ENCODE assay signal across 24 cellular contexts in genomic region chr11:74438681-74439080, GRCh38. TPM values are rescaled to one million over a fixed set of nuclear protein-coding genes. Genes with fewer than 3 reads are reported as not detected.
DNase-seq lines count a peak whose midpoint lies in the region; ATAC-seq and TF ChIP-seq lines count a peak whose summit lies in the region.
"Had no signal": no experiment of that assay in that cellular context is flagged by ENCODE, and none has a peak within 500 bp of the region (broad histone marks: within the 10 kb centered on the region; RNA-seq: fewer than 3 reads in every experiment).

No MANE protein-coding gene starts in this region.

- H3K4me3 ChIP-seq in epithelial cell of esophagus (ENCODE audit: low read length): no peak overlapping the region
- H3K4me3 ChIP-seq: A549; BLaER1 treated with 17β-estradiol and CSF1 and Interleukin-3, amounts not matched to agents 10 nM and 100 nM; GM12878; GM23248 had no signal

- no peaks in the 10 kb centered on the region for H3K36me3 Mint-ChIP-seq in activated T-cell treated with anti-CD3 and anti-CD28 coated beads, Interleukin-2, amount 50 U/mL, for 4 hours (ENCODE audit: insufficient read depth)
- H3K36me3 Mint-ChIP-seq: CD14-positive monocyte; CD8-positive, alpha-beta memory T cell had no signal

- no peaks in the 10 kb centered on the region for H3K27me3 Mint-ChIP-seq in activated T-cell treated with anti-CD3 and anti-CD28 coated beads, Interleukin-2, amount 50 U/mL, for 4 hours (ENCODE audit: low read depth)
- H3K27me3 Mint-ChIP-seq: CD4-positive, alpha-beta T cell had no signal

- DNase-seq in M059J (ENCODE audit: low read depth) (peak; percentile 28), epithelial cell of esophagus (ENCODE audit: low read depth) (peak; percentile 45), kidney tubule cell (ENCODE audit: low spot score) (peak; percentile 16), medulla oblongata (ENCODE audit: extremely low spot score) (no peak)
- DNase-seq in activated T-cell treated with anti-CD3 and anti-CD28 coated beads, Interleukin-2, amount 50 U/mL, for 4 hours: no peak
- DNase-seq: 8988T; ACHN; AML-193; BE2C; CD4-positive, alpha-beta T cell; CD8-positive, alpha-beta memory T cell; DMS 273 treated with DMSO at 0.1 percent for 48 hours; DMS79; EL; GDM1; GM23248; H7; HCEC 1CT had no signal

- H3K4me1 Mint-ChIP-seq in activated T-cell treated with anti-CD3 and anti-CD28 coated beads, Interleukin-2, amount 50 U/mL, for 4 hours (ENCODE audit: low read depth): no peaks in the 10 kb centered on the region
- H3K4me1 Mint-ChIP-seq: CD14-positive monocyte; CD8-positive, alpha-beta memory T cell had no signal

- H3K9me3 Mint-ChIP-seq in activated T-cell treated with anti-CD3 and anti-CD28 coated beads, Interleukin-2, amount 50 U/mL, for 4 hours: peaks cover 6% of the 10 kb centered on the region
- H3K9me3 Mint-ChIP-seq: CD4-positive, alpha-beta T cell; CD8-positive, alpha-beta memory T cell had no signal

- no peak overlapping the region for H3K4me3 Mint-ChIP-seq in activated T-cell treated with anti-CD3 and anti-CD28 coated beads, Interleukin-2, amount 50 U/mL, for 4 hours
- H3K4me3 Mint-ChIP-seq: CD14-positive monocyte; CD4-positive, alpha-beta T cell; CD8-positive, alpha-beta memory T cell had no signal

- no peak for TF ChIP-seq CTCF in epithelial cell of esophagus (IDR thresholded peaks at IDR 0.05; ENCODE audit: insufficient read depth, low read depth, low read length, missing control alignments)

- ATAC-seq in HG03354 (IDR thresholded peaks at IDR 0.05; ENCODE audit: poor library complexity, severe bottlenecking, unreplicated experiment) (no peak), HG03457 (IDR thresholded peaks at IDR 0.05; ENCODE audit: unreplicated experiment) (no peak)
- ATAC-seq in activated T-cell treated with anti-CD3 and anti-CD28 coated beads, Interleukin-2, amount 50 U/mL, for 4 hours: no peak
- ATAC-seq: A549, GM12878 had no signal

RNA-seq across cellular contexts. Expression of gene KCNE3, which starts 28.7 kb away (rescaled TPM):
- 0.10 TPM in 1 of 2 replicates, not detected in the other for total RNA-seq in M059J (2014; rRNA removed; shearing (Covaris generic))
- total RNA-seq in activated T-cell treated with anti-CD3 and anti-CD28 coated beads, Interleukin-2, amount 50 U/mL, for 4 hours: not detected
- total RNA-seq: GM12878 had no signal

RNA-seq across cellular contexts. Expression of gene PGM2L1, which starts 40.4 kb away (rescaled TPM):
- 7.0 and 11.9 TPM in 2 replicates for total RNA-seq in M059J (2014; rRNA removed; shearing (Covaris generic))
- 1 to 10 TPM; 8.3 to 9.4 (median 8.7) TPM for total RNA-seq in activated T-cell treated with anti-CD3 and anti-CD28 coated beads, Interleukin-2, amount 50 U/mL, for 4 hours

RNA-seq across cellular contexts. Expression of gene LIPT2, which starts 54.8 kb away (rescaled TPM):
- 5.3 and 8.9 TPM in 2 replicates for total RNA-seq in M059J (2014; rRNA removed; shearing (Covaris generic))
- 1 to 10 TPM; 3.2 to 8.1 (median 5.5) TPM for total RNA-seq in activated T-cell treated with anti-CD3 and anti-CD28 coated beads, Interleukin-2, amount 50 U/mL, for 4 hours

Comparison
In these comparisons a context has a peak if more than half of its experiments do, and no peak if none do; other contexts are left out.
1. DNase-seq: peak in M059J (single experiment), epithelial cell of esophagus (single experiment) and kidney tubule cell (single experiment); none in medulla oblongata (single experiment) and activated T-cell treated with anti-CD3 and anti-CD28 coated beads, Interleukin-2, amount 50 U/mL, for 4 hours (single experiment).